ENCODE assay signal across 2 cellular contexts in genomic region chr2:121120411-121120810, GRCh38.
"Had no signal": no experiment of that assay in that cellular context is flagged by ENCODE, and none has a peak within 500 bp of the region (broad histone marks: within the 10 kb centered on the region; RNA-seq: fewer than 3 reads in every experiment).

No MANE protein-coding gene starts in this region.

- DNase-seq: GDM1, GF-D8 had no signal
